Comparison of ENCODE assay signal across 17 cellular contexts in the genomic region with DNA sequence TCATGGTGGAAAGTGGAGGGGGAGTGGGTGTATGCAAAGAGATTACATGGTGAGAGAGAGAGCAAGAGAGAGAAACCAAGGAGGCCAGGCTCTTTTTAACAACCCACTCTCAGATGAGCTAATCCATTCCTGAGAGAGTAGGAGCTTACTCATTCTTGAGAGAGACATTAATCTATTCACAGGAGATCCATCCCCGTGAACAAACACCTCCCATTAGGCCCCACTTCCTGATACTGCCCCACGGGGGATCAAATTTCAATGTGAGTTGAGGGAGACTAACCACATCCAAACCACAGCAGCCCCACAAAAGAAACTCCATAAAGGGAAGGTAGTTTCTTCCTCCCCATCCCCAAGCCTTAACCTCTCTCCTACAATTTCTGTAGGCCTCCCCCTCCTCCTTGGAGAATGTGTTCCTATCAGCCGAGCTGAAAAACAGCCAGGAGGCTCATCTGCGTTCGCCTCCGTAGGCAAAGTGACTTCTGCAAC.
DNase-seq lines count a peak whose midpoint lies in the region; ATAC-seq and TF ChIP-seq lines count a peak whose summit lies in the region.
"Had no signal": no experiment of that assay in that cellular context is flagged by ENCODE, and none has a peak within 500 bp of the region (broad histone marks: within the 10 kb centered on the region; RNA-seq: fewer than 3 reads in every experiment).

No MANE protein-coding gene starts in this region.

- H3K4me3 ChIP-seq in Jurkat, Clone E6-1 (ENCODE audit: low read length) = no peak overlapping the region
- H3K4me3 ChIP-seq in mesodermal cell (ENCODE audit: extremely low read depth, insufficient read depth, low read length, poor library complexity, severe bottlenecking) (no peak overlapping the region), GM23248 (no peak overlapping the region)
- H3K4me3 ChIP-seq: sigmoid colon had no signal

- no peaks in the 10 kb centered on the region for H4K20me1 ChIP-seq in GM23248 (ENCODE audit: insufficient read depth)

- no peaks in the 10 kb centered on the region for H3K9me2 ChIP-seq in GM23248 (ENCODE audit: insufficient read depth)

- peaks cover 15% of the 10 kb centered on the region for H3K9me3 Mint-ChIP-seq in WTC11

- POLR2A ChIA-PET in WTC11 (lab: Charles Lee) = no interaction called here

- H3K4me2 ChIP-seq in GM23248 (ENCODE audit: unreplicated experiment) = no peak overlapping the region

- DNase-seq in Daoy (ENCODE audit: low read depth) (peak; percentile 84), WTC11 (ENCODE audit: low spot score) (no peak), GM23248 (no peak), NOMO-1 (lab: John Stamatoyannopoulos, UW; ENCODE audit: unreplicated experiment in 2 of 2) (no peak), 8988T (no peak), cerebellar cortex (ENCODE audit: low spot score) (no peak)
- DNase-seq in Jurkat, Clone E6-1 (ENCODE audit: low read depth, low spot score) = peak; percentile 14
- DNase-seq: activated CD4-positive, alpha-beta T cell treated with anti-CD3 and anti-CD28 coated beads, Interleukin-2, amount 50 U/mL, for 1 hour; aorta; head of caudate nucleus; HFFc6; NCI-H1092 treated with DMSO at 0.1 percent for 48 hours; NCI-H226; occipital lobe; Right ventricle myocardium superior; sigmoid colon had no signal

- H3K27me3 ChIP-seq in GM23248 (replicated peaks; ENCODE audit: insufficient read depth) = no peaks in the 10 kb centered on the region
- H3K27me3 ChIP-seq: sigmoid colon had no signal

- no peak overlapping the region for H3K9ac ChIP-seq in GM23248

- H3K9me3 ChIP-seq in mesodermal cell (ENCODE audit: control insufficient read depth, low read length) (no peaks in the 10 kb centered on the region), GM23248 (ENCODE audit: low read depth) (no peaks in the 10 kb centered on the region)
- H3K9me3 ChIP-seq: sigmoid colon had no signal

- WGBS in mesodermal cell (ENCODE audit: insufficient coverage in 2 of 2), 2 experiments = 50 to 66% methylated on average over 4 to 5 of the region's 6 CpGs
- 37 to 41% methylated on average over 6 of the region's 6 CpGs for WGBS in GM23248 (ENCODE audit: low coverage in 1 of 2, low lambda C conversion rate in 2 of 2, missing lambda C conversion rate in 2 of 2), 2 experiments

- H3K4me1 ChIP-seq in mesodermal cell (ENCODE audit: control insufficient read depth, insufficient read depth, low read length, poor library complexity, severe bottlenecking) = peaks cover 5% of the 10 kb centered on the region
- no peaks in the 10 kb centered on the region for H3K4me1 ChIP-seq in GM23248 (ENCODE audit: insufficient read depth)
- H3K4me1 ChIP-seq: sigmoid colon had no signal

- peaks cover 6% of the 10 kb centered on the region for H3K36me3 Mint-ChIP-seq in WTC11

- CTCF ChIA-PET in WTC11 (lab: Charles Lee) = no interaction called here

- no peak overlapping the region for H2AFZ ChIP-seq in GM23248

- H3K79me2 ChIP-seq in GM23248 (ENCODE audit: insufficient read depth) = no peaks in the 10 kb centered on the region

- no peak overlapping the region for H3K4me3 Mint-ChIP-seq in WTC11
- H3K4me3 Mint-ChIP-seq: HFFc6 had no signal

- peak overlapping the region; percentile 5; the same call in 1 of the 2 replicates for H3K27ac Mint-ChIP-seq in WTC11
- H3K27ac Mint-ChIP-seq: HFFc6 had no signal

- ATAC-seq in WTC11 = peak; percentile 74

- in situ Hi-C loops in GM23248 (cut with MboI) = no loop called here

- H3K36me3 ChIP-seq in mesodermal cell (ENCODE audit: control insufficient read depth, insufficient read depth, low read length) (no peaks in the 10 kb centered on the region), GM23248 (ENCODE audit: low read depth) (no peaks in the 10 kb centered on the region)
- H3K36me3 ChIP-seq: sigmoid colon had no signal

- no peaks in the 10 kb centered on the region for H3F3A ChIP-seq in GM23248 (ENCODE audit: insufficient read depth)

- H3K27me3 Mint-ChIP-seq in WTC11 (ENCODE audit: low read depth) = peaks cover 7% of the 10 kb centered on the region; the same call in 1 of the 2 replicates

- no peak for TF ChIP-seq CTCF in WTC11 (IDR thresholded peaks at IDR 0.05)

- peak overlapping the region; percentile 23 for H3K27ac ChIP-seq in mesodermal cell (ENCODE audit: low read depth, low read length, severe bottlenecking)
- H3K27ac ChIP-seq in GM23248 = no peak overlapping the region
- H3K27ac ChIP-seq: sigmoid colon had no signal

- H3K4me1 Mint-ChIP-seq in WTC11 = peaks cover 16% of the 10 kb centered on the region

TF ChIP-seq in WTC11, 78 proteins besides CTCF, POLR2A, EP300 and RAD21:
- TF ChIP-seq, protein P1, sequence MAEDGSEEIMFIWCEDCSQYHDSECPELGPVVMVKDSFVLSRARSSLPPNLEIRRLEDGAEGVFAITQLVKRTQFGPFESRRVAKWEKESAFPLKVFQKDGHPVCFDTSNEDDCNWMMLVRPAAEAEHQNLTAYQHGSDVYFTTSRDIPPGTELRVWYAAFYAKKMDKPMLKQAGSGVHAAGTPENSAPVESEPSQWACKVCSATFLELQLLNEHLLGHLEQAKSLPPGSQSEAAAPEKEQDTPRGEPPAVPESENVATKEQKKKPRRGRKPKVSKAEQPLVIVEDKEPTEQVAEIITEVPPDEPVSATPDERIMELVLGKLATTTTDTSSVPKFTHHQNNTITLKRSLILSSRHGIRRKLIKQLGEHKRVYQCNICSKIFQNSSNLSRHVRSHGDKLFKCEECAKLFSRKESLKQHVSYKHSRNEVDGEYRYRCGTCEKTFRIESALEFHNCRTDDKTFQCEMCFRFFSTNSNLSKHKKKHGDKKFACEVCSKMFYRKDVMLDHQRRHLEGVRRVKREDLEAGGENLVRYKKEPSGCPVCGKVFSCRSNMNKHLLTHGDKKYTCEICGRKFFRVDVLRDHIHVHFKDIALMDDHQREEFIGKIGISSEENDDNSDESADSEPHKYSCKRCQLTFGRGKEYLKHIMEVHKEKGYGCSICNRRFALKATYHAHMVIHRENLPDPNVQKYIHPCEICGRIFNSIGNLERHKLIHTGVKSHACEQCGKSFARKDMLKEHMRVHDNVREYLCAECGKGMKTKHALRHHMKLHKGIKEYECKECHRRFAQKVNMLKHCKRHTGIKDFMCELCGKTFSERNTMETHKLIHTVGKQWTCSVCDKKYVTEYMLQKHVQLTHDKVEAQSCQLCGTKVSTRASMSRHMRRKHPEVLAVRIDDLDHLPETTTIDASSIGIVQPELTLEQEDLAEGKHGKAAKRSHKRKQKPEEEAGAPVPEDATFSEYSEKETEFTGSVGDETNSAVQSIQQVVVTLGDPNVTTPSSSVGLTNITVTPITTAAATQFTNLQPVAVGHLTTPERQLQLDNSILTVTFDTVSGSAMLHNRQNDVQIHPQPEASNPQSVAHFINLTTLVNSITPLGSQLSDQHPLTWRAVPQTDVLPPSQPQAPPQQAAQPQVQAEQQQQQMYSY (CRISPR knock-in tag; IDR thresholded peaks at IDR 0.05) = no peak
- TF ChIP-seq, protein P2, sequence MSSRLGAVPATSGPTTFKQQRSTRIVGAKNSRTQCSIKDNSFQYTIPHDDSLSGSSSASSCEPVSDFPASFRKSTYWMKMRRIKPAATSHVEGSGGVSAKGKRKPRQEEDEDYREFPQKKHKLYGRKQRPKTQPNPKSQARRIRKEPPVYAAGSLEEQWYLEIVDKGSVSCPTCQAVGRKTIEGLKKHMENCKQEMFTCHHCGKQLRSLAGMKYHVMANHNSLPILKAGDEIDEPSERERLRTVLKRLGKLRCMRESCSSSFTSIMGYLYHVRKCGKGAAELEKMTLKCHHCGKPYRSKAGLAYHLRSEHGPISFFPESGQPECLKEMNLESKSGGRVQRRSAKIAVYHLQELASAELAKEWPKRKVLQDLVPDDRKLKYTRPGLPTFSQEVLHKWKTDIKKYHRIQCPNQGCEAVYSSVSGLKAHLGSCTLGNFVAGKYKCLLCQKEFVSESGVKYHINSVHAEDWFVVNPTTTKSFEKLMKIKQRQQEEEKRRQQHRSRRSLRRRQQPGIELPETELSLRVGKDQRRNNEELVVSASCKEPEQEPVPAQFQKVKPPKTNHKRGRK (CRISPR knock-in tag; IDR thresholded peaks at IDR 0.05; ENCODE audit: borderline replicate concordance) = no peak
- TF ChIP-seq, protein P3, sequence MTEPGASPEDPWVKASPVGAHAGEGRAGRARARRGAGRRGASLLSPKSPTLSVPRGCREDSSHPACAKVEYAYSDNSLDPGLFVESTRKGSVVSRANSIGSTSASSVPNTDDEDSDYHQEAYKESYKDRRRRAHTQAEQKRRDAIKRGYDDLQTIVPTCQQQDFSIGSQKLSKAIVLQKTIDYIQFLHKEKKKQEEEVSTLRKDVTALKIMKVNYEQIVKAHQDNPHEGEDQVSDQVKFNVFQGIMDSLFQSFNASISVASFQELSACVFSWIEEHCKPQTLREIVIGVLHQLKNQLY (CRISPR knock-in tag; IDR thresholded peaks at IDR 0.05) = no peak
- TF ChIP-seq, protein P4, sequence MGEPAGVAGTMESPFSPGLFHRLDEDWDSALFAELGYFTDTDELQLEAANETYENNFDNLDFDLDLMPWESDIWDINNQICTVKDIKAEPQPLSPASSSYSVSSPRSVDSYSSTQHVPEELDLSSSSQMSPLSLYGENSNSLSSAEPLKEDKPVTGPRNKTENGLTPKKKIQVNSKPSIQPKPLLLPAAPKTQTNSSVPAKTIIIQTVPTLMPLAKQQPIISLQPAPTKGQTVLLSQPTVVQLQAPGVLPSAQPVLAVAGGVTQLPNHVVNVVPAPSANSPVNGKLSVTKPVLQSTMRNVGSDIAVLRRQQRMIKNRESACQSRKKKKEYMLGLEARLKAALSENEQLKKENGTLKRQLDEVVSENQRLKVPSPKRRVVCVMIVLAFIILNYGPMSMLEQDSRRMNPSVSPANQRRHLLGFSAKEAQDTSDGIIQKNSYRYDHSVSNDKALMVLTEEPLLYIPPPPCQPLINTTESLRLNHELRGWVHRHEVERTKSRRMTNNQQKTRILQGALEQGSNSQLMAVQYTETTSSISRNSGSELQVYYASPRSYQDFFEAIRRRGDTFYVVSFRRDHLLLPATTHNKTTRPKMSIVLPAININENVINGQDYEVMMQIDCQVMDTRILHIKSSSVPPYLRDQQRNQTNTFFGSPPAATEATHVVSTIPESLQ (CRISPR knock-in tag; IDR thresholded peaks at IDR 0.05) = no peak
- TF ChIP-seq PRRX2 (CRISPR knock-in tag; IDR thresholded peaks at IDR 0.05) (no peak), NR3C1 (CRISPR knock-in tag; conservative IDR thresholded peaks at IDR 0.05; ENCODE audit: low read depth) (no peak), ZNF416 (CRISPR knock-in tag; IDR thresholded peaks at IDR 0.05) (no peak)
TF ChIP-seq in WTC11: peak in this region for 0.

Comparison
In these comparisons a context has a peak if more than half of its experiments do, and no peak if none do; other contexts are left out.
1. DNase-seq: peak in Daoy (single experiment) and Jurkat, Clone E6-1 (single experiment); none in WTC11 (single experiment), GM23248 (single experiment), NOMO-1 (0 of 2), 8988T (single experiment) and cerebellar cortex (single experiment).